Comparison of ENCODE assay signal across 1 cellular context in the genomic region with DNA sequence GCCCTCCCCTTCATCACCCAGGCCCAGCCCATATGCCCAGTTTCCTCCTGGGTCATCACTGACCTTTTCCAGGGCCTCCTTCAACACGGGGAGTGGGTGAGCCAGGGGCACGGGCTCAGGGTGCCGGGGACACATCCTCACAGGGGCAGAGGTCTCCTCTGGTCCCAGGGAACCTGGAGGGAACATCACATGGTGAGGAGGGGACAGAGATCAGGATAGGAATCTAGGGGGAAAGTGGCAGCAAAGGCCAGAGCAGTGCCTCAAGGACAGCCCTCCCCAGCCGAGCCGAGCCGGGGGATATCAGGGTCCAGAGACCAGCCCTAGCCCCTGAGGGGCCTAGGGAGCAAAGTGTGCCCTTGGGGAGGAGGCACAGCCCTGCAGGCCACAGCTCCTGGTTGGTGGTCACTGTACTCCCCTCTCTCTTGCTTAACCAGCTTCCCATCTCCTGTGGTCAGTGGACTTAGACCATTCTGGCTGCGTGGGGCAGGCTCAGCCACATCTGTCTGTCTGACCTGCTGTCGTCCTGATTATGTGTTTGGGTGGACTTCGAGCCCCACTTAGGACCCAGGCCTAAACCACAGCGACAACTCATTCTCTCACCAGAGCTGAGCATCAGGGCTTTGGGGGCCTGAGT.
TF ChIP-seq lines count a peak whose summit lies in the region.

No MANE protein-coding gene starts in this region.

TF ChIP-seq in HepG2, 621 proteins besides CTCF, POLR2A, EP300 and RAD21 (continued from another document and continues in another):
- TF ChIP-seq, protein P1, sequence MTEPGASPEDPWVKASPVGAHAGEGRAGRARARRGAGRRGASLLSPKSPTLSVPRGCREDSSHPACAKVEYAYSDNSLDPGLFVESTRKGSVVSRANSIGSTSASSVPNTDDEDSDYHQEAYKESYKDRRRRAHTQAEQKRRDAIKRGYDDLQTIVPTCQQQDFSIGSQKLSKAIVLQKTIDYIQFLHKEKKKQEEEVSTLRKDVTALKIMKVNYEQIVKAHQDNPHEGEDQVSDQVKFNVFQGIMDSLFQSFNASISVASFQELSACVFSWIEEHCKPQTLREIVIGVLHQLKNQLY (CRISPR knock-in tag; IDR thresholded peaks at IDR 0.05): peak; percentile 32; the same call in 1 of the 2 replicates
- TF ChIP-seq KDM1A (CRISPR knock-in tag; IDR thresholded peaks at IDR 0.05) (peak; percentile 8; the same call in 1 of the 2 replicates), MYC (CRISPR knock-in tag; IDR thresholded peaks at IDR 0.05; ENCODE audit: borderline replicate concordance) (peak; percentile 57; the same call in 1 of the 2 replicates), ZNF264 (CRISPR knock-in tag; IDR thresholded peaks at IDR 0.05) (peak; percentile 83; the same call in 1 of the 2 replicates), GFI1 (CRISPR knock-in tag; IDR thresholded peaks at IDR 0.05; ENCODE audit: borderline replicate concordance) (0 out of 2 replicates have a peak, but pooled peaks have one; percentile 69), KLF12 (CRISPR knock-in tag; IDR thresholded peaks at IDR 0.05; ENCODE audit: borderline replicate concordance) (no peak), GATAD2A (CRISPR knock-in tag; IDR thresholded peaks at IDR 0.05) (peak; percentile 85), ZBTB7B (CRISPR knock-in tag; IDR thresholded peaks at IDR 0.05) (peak; percentile 96), ZBTB38 (CRISPR knock-in tag; IDR thresholded peaks at IDR 0.05) (peak; percentile 54; the same call in 1 of the 2 replicates), ERF (CRISPR knock-in tag; IDR thresholded peaks at IDR 0.05) (peak; percentile 40; the same call in 1 of the 2 replicates), XRCC5 (optimal IDR thresholded peaks at IDR 0.05; ENCODE audit: low read length) (peak; percentile 18), ZFP90 (CRISPR knock-in tag; IDR thresholded peaks at IDR 0.05; ENCODE audit: borderline replicate concordance) (peak; percentile 87), TOPORS (CRISPR knock-in tag; IDR thresholded peaks at IDR 0.05) (peak; percentile 81), ETV5 (CRISPR knock-in tag; IDR thresholded peaks at IDR 0.05; ENCODE audit: borderline replicate concordance) (peak; percentile 27; the same call in 1 of the 2 replicates), ZNF430 (CRISPR knock-in tag; IDR thresholded peaks at IDR 0.05) (peak; percentile 56; the same call in 1 of the 2 replicates), POLR2AphosphoS5 (IDR thresholded peaks at IDR 0.05; ENCODE audit: low read depth, low read length) (peak; percentile 47), CBX5 (CRISPR knock-in tag; IDR thresholded peaks at IDR 0.05; ENCODE audit: borderline replicate concordance) (no peak), KLF13 (CRISPR knock-in tag; IDR thresholded peaks at IDR 0.05) (no peak), REPIN1 (CRISPR knock-in tag; IDR thresholded peaks at IDR 0.05; ENCODE audit: borderline replicate concordance, low read depth) (peak; percentile 65; the same call in 1 of the 2 replicates)
- TF ChIP-seq, protein P2, sequence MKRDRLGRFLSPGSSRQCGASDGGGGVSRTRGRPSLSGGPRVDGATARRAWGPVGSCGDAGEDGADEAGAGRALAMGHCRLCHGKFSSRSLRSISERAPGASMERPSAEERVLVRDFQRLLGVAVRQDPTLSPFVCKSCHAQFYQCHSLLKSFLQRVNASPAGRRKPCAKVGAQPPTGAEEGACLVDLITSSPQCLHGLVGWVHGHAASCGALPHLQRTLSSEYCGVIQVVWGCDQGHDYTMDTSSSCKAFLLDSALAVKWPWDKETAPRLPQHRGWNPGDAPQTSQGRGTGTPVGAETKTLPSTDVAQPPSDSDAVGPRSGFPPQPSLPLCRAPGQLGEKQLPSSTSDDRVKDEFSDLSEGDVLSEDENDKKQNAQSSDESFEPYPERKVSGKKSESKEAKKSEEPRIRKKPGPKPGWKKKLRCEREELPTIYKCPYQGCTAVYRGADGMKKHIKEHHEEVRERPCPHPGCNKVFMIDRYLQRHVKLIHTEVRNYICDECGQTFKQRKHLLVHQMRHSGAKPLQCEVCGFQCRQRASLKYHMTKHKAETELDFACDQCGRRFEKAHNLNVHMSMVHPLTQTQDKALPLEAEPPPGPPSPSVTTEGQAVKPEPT (CRISPR knock-in tag; IDR thresholded peaks at IDR 0.05; ENCODE audit: low read depth): no peak
- TF ChIP-seq, protein P3, sequence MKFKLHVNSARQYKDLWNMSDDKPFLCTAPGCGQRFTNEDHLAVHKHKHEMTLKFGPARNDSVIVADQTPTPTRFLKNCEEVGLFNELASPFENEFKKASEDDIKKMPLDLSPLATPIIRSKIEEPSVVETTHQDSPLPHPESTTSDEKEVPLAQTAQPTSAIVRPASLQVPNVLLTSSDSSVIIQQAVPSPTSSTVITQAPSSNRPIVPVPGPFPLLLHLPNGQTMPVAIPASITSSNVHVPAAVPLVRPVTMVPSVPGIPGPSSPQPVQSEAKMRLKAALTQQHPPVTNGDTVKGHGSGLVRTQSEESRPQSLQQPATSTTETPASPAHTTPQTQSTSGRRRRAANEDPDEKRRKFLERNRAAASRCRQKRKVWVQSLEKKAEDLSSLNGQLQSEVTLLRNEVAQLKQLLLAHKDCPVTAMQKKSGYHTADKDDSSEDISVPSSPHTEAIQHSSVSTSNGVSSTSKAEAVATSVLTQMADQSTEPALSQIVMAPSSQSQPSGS (CRISPR knock-in tag; IDR thresholded peaks at IDR 0.05): 0 out of 2 replicates have a peak, but pooled peaks have one; percentile 55
- TF ChIP-seq, protein P4, sequence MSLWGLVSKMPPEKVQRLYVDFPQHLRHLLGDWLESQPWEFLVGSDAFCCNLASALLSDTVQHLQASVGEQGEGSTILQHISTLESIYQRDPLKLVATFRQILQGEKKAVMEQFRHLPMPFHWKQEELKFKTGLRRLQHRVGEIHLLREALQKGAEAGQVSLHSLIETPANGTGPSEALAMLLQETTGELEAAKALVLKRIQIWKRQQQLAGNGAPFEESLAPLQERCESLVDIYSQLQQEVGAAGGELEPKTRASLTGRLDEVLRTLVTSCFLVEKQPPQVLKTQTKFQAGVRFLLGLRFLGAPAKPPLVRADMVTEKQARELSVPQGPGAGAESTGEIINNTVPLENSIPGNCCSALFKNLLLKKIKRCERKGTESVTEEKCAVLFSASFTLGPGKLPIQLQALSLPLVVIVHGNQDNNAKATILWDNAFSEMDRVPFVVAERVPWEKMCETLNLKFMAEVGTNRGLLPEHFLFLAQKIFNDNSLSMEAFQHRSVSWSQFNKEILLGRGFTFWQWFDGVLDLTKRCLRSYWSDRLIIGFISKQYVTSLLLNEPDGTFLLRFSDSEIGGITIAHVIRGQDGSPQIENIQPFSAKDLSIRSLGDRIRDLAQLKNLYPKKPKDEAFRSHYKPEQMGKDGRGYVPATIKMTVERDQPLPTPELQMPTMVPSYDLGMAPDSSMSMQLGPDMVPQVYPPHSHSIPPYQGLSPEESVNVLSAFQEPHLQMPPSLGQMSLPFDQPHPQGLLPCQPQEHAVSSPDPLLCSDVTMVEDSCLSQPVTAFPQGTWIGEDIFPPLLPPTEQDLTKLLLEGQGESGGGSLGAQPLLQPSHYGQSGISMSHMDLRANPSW (CRISPR knock-in tag; IDR thresholded peaks at IDR 0.05; ENCODE audit: borderline replicate concordance): no peak
- TF ChIP-seq, protein P5, sequence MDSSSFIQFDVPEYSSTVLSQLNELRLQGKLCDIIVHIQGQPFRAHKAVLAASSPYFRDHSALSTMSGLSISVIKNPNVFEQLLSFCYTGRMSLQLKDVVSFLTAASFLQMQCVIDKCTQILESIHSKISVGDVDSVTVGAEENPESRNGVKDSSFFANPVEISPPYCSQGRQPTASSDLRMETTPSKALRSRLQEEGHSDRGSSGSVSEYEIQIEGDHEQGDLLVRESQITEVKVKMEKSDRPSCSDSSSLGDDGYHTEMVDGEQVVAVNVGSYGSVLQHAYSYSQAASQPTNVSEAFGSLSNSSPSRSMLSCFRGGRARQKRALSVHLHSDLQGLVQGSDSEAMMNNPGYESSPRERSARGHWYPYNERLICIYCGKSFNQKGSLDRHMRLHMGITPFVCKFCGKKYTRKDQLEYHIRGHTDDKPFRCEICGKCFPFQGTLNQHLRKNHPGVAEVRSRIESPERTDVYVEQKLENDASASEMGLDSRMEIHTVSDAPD (CRISPR knock-in tag; IDR thresholded peaks at IDR 0.05): 0 out of 2 replicates have a peak, but pooled peaks have one; percentile 52
- TF ChIP-seq, protein P6, sequence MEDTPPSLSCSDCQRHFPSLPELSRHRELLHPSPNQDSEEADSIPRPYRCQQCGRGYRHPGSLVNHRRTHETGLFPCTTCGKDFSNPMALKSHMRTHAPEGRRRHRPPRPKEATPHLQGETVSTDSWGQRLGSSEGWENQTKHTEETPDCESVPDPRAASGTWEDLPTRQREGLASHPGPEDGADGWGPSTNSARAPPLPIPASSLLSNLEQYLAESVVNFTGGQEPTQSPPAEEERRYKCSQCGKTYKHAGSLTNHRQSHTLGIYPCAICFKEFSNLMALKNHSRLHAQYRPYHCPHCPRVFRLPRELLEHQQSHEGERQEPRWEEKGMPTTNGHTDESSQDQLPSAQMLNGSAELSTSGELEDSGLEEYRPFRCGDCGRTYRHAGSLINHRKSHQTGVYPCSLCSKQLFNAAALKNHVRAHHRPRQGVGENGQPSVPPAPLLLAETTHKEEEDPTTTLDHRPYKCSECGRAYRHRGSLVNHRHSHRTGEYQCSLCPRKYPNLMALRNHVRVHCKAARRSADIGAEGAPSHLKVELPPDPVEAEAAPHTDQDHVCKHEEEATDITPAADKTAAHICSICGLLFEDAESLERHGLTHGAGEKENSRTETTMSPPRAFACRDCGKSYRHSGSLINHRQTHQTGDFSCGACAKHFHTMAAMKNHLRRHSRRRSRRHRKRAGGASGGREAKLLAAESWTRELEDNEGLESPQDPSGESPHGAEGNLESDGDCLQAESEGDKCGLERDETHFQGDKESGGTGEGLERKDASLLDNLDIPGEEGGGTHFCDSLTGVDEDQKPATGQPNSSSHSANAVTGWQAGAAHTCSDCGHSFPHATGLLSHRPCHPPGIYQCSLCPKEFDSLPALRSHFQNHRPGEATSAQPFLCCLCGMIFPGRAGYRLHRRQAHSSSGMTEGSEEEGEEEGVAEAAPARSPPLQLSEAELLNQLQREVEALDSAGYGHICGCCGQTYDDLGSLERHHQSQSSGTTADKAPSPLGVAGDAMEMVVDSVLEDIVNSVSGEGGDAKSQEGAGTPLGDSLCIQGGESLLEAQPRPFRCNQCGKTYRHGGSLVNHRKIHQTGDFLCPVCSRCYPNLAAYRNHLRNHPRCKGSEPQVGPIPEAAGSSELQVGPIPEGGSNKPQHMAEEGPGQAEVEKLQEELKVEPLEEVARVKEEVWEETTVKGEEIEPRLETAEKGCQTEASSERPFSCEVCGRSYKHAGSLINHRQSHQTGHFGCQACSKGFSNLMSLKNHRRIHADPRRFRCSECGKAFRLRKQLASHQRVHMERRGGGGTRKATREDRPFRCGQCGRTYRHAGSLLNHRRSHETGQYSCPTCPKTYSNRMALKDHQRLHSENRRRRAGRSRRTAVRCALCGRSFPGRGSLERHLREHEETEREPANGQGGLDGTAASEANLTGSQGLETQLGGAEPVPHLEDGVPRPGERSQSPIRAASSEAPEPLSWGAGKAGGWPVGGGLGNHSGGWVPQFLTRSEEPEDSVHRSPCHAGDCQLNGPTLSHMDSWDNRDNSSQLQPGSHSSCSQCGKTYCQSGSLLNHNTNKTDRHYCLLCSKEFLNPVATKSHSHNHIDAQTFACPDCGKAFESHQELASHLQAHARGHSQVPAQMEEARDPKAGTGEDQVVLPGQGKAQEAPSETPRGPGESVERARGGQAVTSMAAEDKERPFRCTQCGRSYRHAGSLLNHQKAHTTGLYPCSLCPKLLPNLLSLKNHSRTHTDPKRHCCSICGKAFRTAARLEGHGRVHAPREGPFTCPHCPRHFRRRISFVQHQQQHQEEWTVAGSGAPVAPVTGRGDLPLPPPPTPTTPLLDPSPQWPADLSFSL (CRISPR knock-in tag; IDR thresholded peaks at IDR 0.05): no peak
- TF ChIP-seq, protein P7, sequence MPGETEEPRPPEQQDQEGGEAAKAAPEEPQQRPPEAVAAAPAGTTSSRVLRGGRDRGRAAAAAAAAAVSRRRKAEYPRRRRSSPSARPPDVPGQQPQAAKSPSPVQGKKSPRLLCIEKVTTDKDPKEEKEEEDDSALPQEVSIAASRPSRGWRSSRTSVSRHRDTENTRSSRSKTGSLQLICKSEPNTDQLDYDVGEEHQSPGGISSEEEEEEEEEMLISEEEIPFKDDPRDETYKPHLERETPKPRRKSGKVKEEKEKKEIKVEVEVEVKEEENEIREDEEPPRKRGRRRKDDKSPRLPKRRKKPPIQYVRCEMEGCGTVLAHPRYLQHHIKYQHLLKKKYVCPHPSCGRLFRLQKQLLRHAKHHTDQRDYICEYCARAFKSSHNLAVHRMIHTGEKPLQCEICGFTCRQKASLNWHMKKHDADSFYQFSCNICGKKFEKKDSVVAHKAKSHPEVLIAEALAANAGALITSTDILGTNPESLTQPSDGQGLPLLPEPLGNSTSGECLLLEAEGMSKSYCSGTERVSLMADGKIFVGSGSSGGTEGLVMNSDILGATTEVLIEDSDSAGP (CRISPR knock-in tag; IDR thresholded peaks at IDR 0.05; ENCODE audit: borderline replicate concordance): peak; percentile 62; the same call in 1 of the 2 replicates
- TF ChIP-seq, protein P8, sequence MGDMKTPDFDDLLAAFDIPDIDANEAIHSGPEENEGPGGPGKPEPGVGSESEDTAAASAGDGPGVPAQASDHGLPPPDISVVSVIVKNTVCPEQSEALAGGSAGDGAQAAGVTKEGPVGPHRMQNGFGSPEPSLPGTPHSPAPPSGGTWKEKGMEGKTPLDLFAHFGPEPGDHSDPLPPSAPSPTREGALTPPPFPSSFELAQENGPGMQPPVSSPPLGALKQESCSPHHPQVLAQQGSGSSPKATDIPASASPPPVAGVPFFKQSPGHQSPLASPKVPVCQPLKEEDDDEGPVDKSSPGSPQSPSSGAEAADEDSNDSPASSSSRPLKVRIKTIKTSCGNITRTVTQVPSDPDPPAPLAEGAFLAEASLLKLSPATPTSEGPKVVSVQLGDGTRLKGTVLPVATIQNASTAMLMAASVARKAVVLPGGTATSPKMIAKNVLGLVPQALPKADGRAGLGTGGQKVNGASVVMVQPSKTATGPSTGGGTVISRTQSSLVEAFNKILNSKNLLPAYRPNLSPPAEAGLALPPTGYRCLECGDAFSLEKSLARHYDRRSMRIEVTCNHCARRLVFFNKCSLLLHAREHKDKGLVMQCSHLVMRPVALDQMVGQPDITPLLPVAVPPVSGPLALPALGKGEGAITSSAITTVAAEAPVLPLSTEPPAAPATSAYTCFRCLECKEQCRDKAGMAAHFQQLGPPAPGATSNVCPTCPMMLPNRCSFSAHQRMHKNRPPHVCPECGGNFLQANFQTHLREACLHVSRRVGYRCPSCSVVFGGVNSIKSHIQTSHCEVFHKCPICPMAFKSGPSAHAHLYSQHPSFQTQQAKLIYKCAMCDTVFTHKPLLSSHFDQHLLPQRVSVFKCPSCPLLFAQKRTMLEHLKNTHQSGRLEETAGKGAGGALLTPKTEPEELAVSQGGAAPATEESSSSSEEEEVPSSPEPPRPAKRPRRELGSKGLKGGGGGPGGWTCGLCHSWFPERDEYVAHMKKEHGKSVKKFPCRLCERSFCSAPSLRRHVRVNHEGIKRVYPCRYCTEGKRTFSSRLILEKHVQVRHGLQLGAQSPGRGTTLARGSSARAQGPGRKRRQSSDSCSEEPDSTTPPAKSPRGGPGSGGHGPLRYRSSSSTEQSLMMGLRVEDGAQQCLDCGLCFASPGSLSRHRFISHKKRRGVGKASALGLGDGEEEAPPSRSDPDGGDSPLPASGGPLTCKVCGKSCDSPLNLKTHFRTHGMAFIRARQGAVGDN (CRISPR knock-in tag; IDR thresholded peaks at IDR 0.05): peak; percentile 88
